ENCODE assay signal across 21 cellular contexts in genomic region chr7:17448479-17449423, GRCh38.
A peak's percentile ranks its signal among the peaks of the same experiment; 100 is the strongest.
DNase-seq lines count a peak whose midpoint lies in the region; ATAC-seq and TF ChIP-seq lines count a peak whose summit lies in the region.
"Had no signal": no experiment of that assay in that cellular context is flagged by ENCODE, and none has a peak within 500 bp of the region (broad histone marks: within the 10 kb centered on the region; RNA-seq: fewer than 3 reads in every experiment).

No MANE protein-coding gene starts in this region.

- H3K9me3 ChIP-seq in AG04450 (ENCODE audit: control insufficient read depth, insufficient read depth, low read length) (peaks cover 14% of the 10 kb centered on the region), PC-3 (ENCODE audit: low read length) (peaks cover 6% of the 10 kb centered on the region; the same call in 1 of the 2 replicates), aorta (ENCODE audit: control insufficient read depth, low read length) (peaks cover 6% of the 10 kb centered on the region), Peyer's patch (no peaks in the 10 kb centered on the region)

- ATAC-seq in PC-3, result peak; percentile 91
- ATAC-seq in aorta (ENCODE audit: low FRiP score), result no peak
- ATAC-seq in HG03342 (IDR thresholded peaks at IDR 0.05; ENCODE audit: unreplicated experiment), result no peak
- ATAC-seq: SK-N-SH treated with all-trans-retinoic acid at 6 μM for 48 hours had no signal

- POLR2A ChIA-PET in AG04450 (lab: Yijun Ruan, JAX) (no interaction called here), PC-3 (lab: Charles Lee; ENCODE audit: unreplicated experiment) (interaction anchor here (0.6 kb wide), 1 partner anchor 41 kb away, joined by 3 read pairs; no protein-coding TSS in a partner anchor)

- no peak overlapping the region for H3K4me3 Mint-ChIP-seq in chondrocyte (ENCODE audit: unreplicated experiment)
- H3K4me3 Mint-ChIP-seq: B cell, CD14-positive monocyte had no signal

- no peaks in the 10 kb centered on the region for H4K20me1 ChIP-seq in PC-3 (ENCODE audit: low read length)

- H3K27me3 ChIP-seq in AG04450 (ENCODE audit: control insufficient read depth, insufficient read depth, low read length) (no peaks in the 10 kb centered on the region), PC-3 (ENCODE audit: low read length) (no peaks in the 10 kb centered on the region), aorta (ENCODE audit: control insufficient read depth in 1 of 2, insufficient read depth in 2 of 2, low read length in 1 of 2) (no peaks in the 10 kb centered on the region), Peyer's patch (no peaks in the 10 kb centered on the region)

- no peaks in the 10 kb centered on the region for H3F3A ChIP-seq in PC-3 (ENCODE audit: low read length, unreplicated experiment)

- DNase-seq in AG04450 (ENCODE audit: low read depth, low spot score) (peak; percentile 2), HCEC 1CT (peak; percentile 8), PC-3 (peak; percentile 70), chondrocyte (ENCODE audit: low spot score) (no peak), NCI-H2196 (lab: John Stamatoyannopoulos, UW; ENCODE audit: unreplicated experiment) (no peak), aorta (no peak), Peyer's patch (no peak)
- DNase-seq: DMS79 treated with DMSO at 0.1 percent for 48 hours, GOT3, KG1, NCI-H1105, NCI-H1694, NCI-H2081, NCI-H2171 treated with DMSO at 0.1 percent for 48 hours, NCI-H446, NCI-H526 had no signal

- intact Hi-C loops in PC-3 (cut with micrococcal nuclease), result loop anchor here (2.0 to 10.0 kb wide), 3 partner anchors 110 to 196 kb away; no protein-coding TSS in a partner anchor
- intact Hi-C loops in aorta (cut with DNase I), result no loop called here

- H3K27ac ChIP-seq in AG04450 (ENCODE audit: low read depth, low read length) (no peak overlapping the region), PC-3 (ENCODE audit: low read length) (peak overlapping the region; percentile 48), aorta (ENCODE audit: low read depth in 1 of 2, low read length in 2 of 2) (no peak overlapping the region), Peyer's patch (no peak overlapping the region)
- H3K27ac ChIP-seq: HL-60 had no signal

- no peaks in the 10 kb centered on the region for H3K27me3 Mint-ChIP-seq in chondrocyte (ENCODE audit: low read depth)
- H3K27me3 Mint-ChIP-seq: B cell had no signal

- H3K36me3 ChIP-seq in PC-3 (ENCODE audit: low read depth, low read length) (peaks cover 4% of the 10 kb centered on the region; the same call in 1 of the 2 replicates), aorta (ENCODE audit: control insufficient read depth in 1 of 2, insufficient read depth in 2 of 2, low read length in 1 of 2) (no peaks in the 10 kb centered on the region), Peyer's patch (no peaks in the 10 kb centered on the region)

- H3K27ac Mint-ChIP-seq in chondrocyte (ENCODE audit: unreplicated experiment), result peak overlapping the region; percentile 29
- H3K27ac Mint-ChIP-seq: B cell, CD14-positive monocyte had no signal

- H3K4me1 Mint-ChIP-seq in chondrocyte (ENCODE audit: low read depth), result peaks cover 26% of the 10 kb centered on the region
- H3K4me1 Mint-ChIP-seq: B cell, CD14-positive monocyte had no signal

- CTCF ChIA-PET in AG04450 (lab: Charles Lee), result interaction anchor here (0.6 kb wide), 1 partner anchor 329 kb away, joined by 3 read pairs; no protein-coding TSS in a partner anchor
- CTCF ChIA-PET in PC-3 (lab: Charles Lee), result no interaction called here

- H3K9ac ChIP-seq in PC-3 (ENCODE audit: low read length), result no peak overlapping the region

- no peak overlapping the region for H3K4me3 ChIP-seq in AG04450 (ENCODE audit: low read depth, low read length)
- H3K4me3 ChIP-seq in PC-3 (ENCODE audit: low read length), result no peak overlapping the region
- H3K4me3 ChIP-seq in aorta (ENCODE audit: low read length in 2 of 2), result no peak overlapping the region
- H3K4me3 ChIP-seq in Peyer's patch, result no peak overlapping the region

- WGBS in aorta, 2 donors, result 44 to 46% methylated on average over 2 of the region's 2 CpGs

- H3K9me2 ChIP-seq in PC-3 (replicated peaks; ENCODE audit: low read length), result no peaks in the 10 kb centered on the region

- H3K4me1 ChIP-seq in PC-3 (ENCODE audit: insufficient read depth, low read length) (peaks cover 21% of the 10 kb centered on the region), aorta (ENCODE audit: control insufficient read depth in 1 of 2, insufficient read depth in 2 of 2, low read length in 2 of 2) (peaks cover 0 to 2% of the 10 kb centered on the region in 2 donors), Peyer's patch (no peaks in the 10 kb centered on the region)

- peaks cover 35% of the 10 kb centered on the region for H3K9me3 Mint-ChIP-seq in chondrocyte (ENCODE audit: low read depth)

- H2AFZ ChIP-seq in PC-3 (ENCODE audit: low read length), result no peak overlapping the region

- TF ChIP-seq CTCF in AG04450 (IDR thresholded peaks at IDR 0.05; ENCODE audit: low read depth, low read length), result no peak
- TF ChIP-seq CTCF in PC-3 (conservative IDR thresholded peaks at IDR 0.05; ENCODE audit: low read depth, low read length), result no peak
- TF ChIP-seq CTCF in chondrocyte (IDR thresholded peaks at IDR 0.05), result no peak
- no peak for TF ChIP-seq CTCF in Peyer's patch (IDR thresholded peaks at IDR 0.05)

- H3K79me2 ChIP-seq in PC-3 (ENCODE audit: low read length), result no peaks in the 10 kb centered on the region

- BruUV-seq in PC-3 (replicated peaks; lab: Mats Ljungman, UMichigan), result no TSS peak

- 0 out of 2 replicates have a peak overlapping the region, but pooled peaks have one; percentile 10 for H3K4me2 ChIP-seq in PC-3 (ENCODE audit: low read length)

- H3K36me3 Mint-ChIP-seq in chondrocyte (ENCODE audit: low read depth), result peaks cover 19% of the 10 kb centered on the region

- TF ChIP-seq POLR2A in Peyer's patch (IDR thresholded peaks at IDR 0.05), result no peak

Comparison
In these comparisons a context has a peak if more than half of its experiments do, and no peak if none do; other contexts are left out.
1. DNase-seq: peak in AG04450 (single experiment), HCEC 1CT (single experiment) and PC-3 (single experiment); none in chondrocyte (single experiment), NCI-H2196 (single experiment), aorta (0 of 2) and Peyer's patch (0 of 3).